In genomic region chr3:183085634-183086390, GRCh38 we compare ENCODE assay signal across 1 cellular context.
TF ChIP-seq lines count a peak whose summit lies in the region.

No MANE protein-coding gene starts in this region.

TF ChIP-seq in H1, 55 proteins besides CTCF, POLR2A, EP300 and RAD21 (continued from another document):
- TF ChIP-seq KDM1A (IDR thresholded peaks at IDR 0.05; ENCODE audit: borderline replicate concordance, low read length) = no peak
